22 cellular contexts compared by ENCODE assay signal in the genomic region with DNA sequence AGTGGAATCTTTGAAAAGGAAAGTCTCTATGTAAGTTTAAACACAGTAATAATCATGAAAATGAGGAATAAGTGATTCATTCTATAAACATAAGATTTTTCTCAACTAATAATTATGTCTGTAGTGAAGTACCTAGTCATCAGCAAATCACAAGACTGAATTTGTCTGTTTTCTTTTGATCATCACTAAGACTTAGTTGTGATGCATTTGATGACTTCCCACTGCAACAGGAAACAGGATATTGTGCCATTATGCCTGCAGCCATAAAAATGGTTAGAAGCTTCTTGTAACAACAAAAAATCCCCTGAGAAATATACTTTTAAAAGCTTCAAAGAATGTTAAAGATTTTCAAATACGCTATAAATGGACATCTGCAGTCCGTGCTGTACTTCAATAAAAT.
DNase-seq lines count a peak whose midpoint lies in the region; ATAC-seq and TF ChIP-seq lines count a peak whose summit lies in the region.
"Had no signal": no experiment of that assay in that cellular context is flagged by ENCODE, and none has a peak within 500 bp of the region (broad histone marks: within the 10 kb centered on the region; RNA-seq: fewer than 3 reads in every experiment).

No MANE protein-coding gene starts in this region.

- H3F3A ChIP-seq in smooth muscle cell (ENCODE audit: low read depth), result no peaks in the 10 kb centered on the region

- DNase-seq in COLO829 (ENCODE audit: low spot score), result peak; percentile 48
- no peak for DNase-seq in RWPE2 (ENCODE audit: low spot score)
- peak; percentile 2 for DNase-seq in epithelial cell of esophagus (ENCODE audit: low read depth)
- no peak for DNase-seq in smooth muscle cell (lab: John Stamatoyannopoulos, UW; ENCODE audit: unreplicated experiment)
- DNase-seq: CD4-positive, CD25-positive, alpha-beta regulatory T cell; COR-L47; DMS 273 treated with DMSO at 0.1 percent for 48 hours; DND-41; GM23248; KG1; NCI-H1105 treated with DMSO at 0.1 percent for 48 hours; NCI-H2029 treated with DMSO at 0.1 percent for 48 hours; NCI-H345; NCI-H524; OCI-M1; SHP77; SK-N-SH had no signal

- peaks cover 12% of the 10 kb centered on the region for H3K4me1 ChIP-seq in RWPE2 (ENCODE audit: insufficient read depth, poor library complexity, severe bottlenecking)
- no peaks in the 10 kb centered on the region for H3K4me1 ChIP-seq in smooth muscle cell (ENCODE audit: low read depth)
- H3K4me1 ChIP-seq: A549 had no signal

- no peak overlapping the region for H3K4me3 ChIP-seq in RWPE2 (ENCODE audit: severe bottlenecking)
- no peak overlapping the region for H3K4me3 ChIP-seq in epithelial cell of esophagus (ENCODE audit: low read length)
- H3K4me3 ChIP-seq in smooth muscle cell, result no peak overlapping the region
- H3K4me3 ChIP-seq: A549, GM23248, HAP-1 had no signal

- no peaks in the 10 kb centered on the region for H4K20me1 ChIP-seq in smooth muscle cell (ENCODE audit: low read depth)

- H2AFZ ChIP-seq in smooth muscle cell (ENCODE audit: low read depth), result peak overlapping the region; percentile 75
- H2AFZ ChIP-seq: GM23248 had no signal

- H3K4me2 ChIP-seq in smooth muscle cell, result no peak overlapping the region
- H3K4me2 ChIP-seq: A549, SK-N-SH had no signal

- H3K9ac ChIP-seq in smooth muscle cell (ENCODE audit: low read depth), result no peak overlapping the region
- H3K9ac ChIP-seq: GM23248, SK-N-SH had no signal

- ATAC-seq in RWPE2 (ENCODE audit: low read depth) (peak; percentile 60), HG02763 (IDR thresholded peaks at IDR 0.05; ENCODE audit: unreplicated experiment) (no peak), HG03439 (IDR thresholded peaks at IDR 0.05; ENCODE audit: unreplicated experiment) (no peak), GM18867 (IDR thresholded peaks at IDR 0.05; ENCODE audit: unreplicated experiment) (no peak)
- ATAC-seq: A549 had no signal

- 61% methylated on average over 2 of the region's 2 CpGs for WGBS in smooth muscle cell (ENCODE audit: low lambda C conversion rate)

- no peaks in the 10 kb centered on the region for H3K27me3 ChIP-seq in RWPE2 (ENCODE audit: insufficient read depth, poor library complexity, severe bottlenecking)
- no peaks in the 10 kb centered on the region for H3K27me3 ChIP-seq in smooth muscle cell (ENCODE audit: low read depth)

- H3K27ac ChIP-seq in RWPE2 (ENCODE audit: poor library complexity, severe bottlenecking), result peak overlapping the region; percentile 45
- peak overlapping the region; percentile 41 for H3K27ac ChIP-seq in smooth muscle cell (ENCODE audit: low read depth)
- H3K27ac ChIP-seq: A549, GM23248 had no signal

- no peaks in the 10 kb centered on the region for H3K79me2 ChIP-seq in smooth muscle cell (ENCODE audit: low read depth)

- H3K36me3 ChIP-seq in RWPE2 (ENCODE audit: low read depth) (no peaks in the 10 kb centered on the region), smooth muscle cell (ENCODE audit: low read depth) (no peaks in the 10 kb centered on the region)
- H3K36me3 ChIP-seq: HAP-1 had no signal

- TF ChIP-seq CTCF in RWPE2 (IDR thresholded peaks at IDR 0.05; ENCODE audit: poor library complexity, severe bottlenecking), result no peak
- TF ChIP-seq CTCF in epithelial cell of esophagus (IDR thresholded peaks at IDR 0.05; ENCODE audit: insufficient read depth, low read depth, low read length, missing control alignments), result no peak
- no peak for TF ChIP-seq CTCF in smooth muscle cell (IDR thresholded peaks at IDR 0.05; ENCODE audit: borderline replicate concordance, insufficient read depth, poor library complexity, severe bottlenecking)

- H3K9me3 ChIP-seq in RWPE2 (ENCODE audit: severe bottlenecking) (no peaks in the 10 kb centered on the region), smooth muscle cell (replicated peaks; ENCODE audit: low read depth) (no peaks in the 10 kb centered on the region)
- H3K9me3 ChIP-seq: A549, HAP-1 had no signal

Comparison
In these comparisons a context has a peak if more than half of its experiments do, and no peak if none do; other contexts are left out.
1. DNase-seq: peak in COLO829 (single experiment) and epithelial cell of esophagus (single experiment); none in RWPE2 (single experiment) and smooth muscle cell (single experiment).